In the genomic region with DNA sequence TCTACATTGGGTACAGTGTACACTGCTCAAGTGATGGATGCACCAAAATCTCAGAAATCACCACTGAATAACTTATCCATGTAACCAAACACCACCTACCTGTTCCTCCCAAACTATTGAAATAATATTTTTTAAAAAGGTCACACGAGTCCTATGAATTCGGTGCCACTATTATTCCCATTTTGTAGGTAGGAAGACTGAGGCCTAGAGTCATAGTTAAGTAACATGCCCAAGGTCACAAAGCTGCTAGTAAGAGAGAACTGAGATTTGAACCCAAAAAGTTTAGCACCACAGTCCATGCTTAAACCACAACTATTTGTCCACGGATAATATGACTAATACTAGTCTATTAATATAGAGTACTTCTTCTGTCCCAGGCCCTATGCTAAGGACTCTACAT, we compare ENCODE assay signal across 18 cellular contexts. TPM values are rescaled to one million over a fixed set of nuclear protein-coding genes. Genes with fewer than 3 reads are reported as not detected.
DNase-seq lines count a peak whose midpoint lies in the region; ATAC-seq and TF ChIP-seq lines count a peak whose summit lies in the region.
"Had no signal": no experiment of that assay in that cellular context is flagged by ENCODE, and none has a peak within 500 bp of the region (broad histone marks: within the 10 kb centered on the region; RNA-seq: fewer than 3 reads in every experiment).

No MANE protein-coding gene starts in this region.

- no peaks in the 10 kb centered on the region for H3K27me3 ChIP-seq in GM23248 (replicated peaks; ENCODE audit: insufficient read depth)
- no peaks in the 10 kb centered on the region for H3K27me3 ChIP-seq in gastrocnemius medialis
- H3K27me3 ChIP-seq in H7 (ENCODE audit: control insufficient read depth, insufficient read depth, low read length), result no peaks in the 10 kb centered on the region
- H3K27me3 ChIP-seq: upper lobe of left lung had no signal

- WGBS in GM23248 (ENCODE audit: low coverage in 1 of 2, low lambda C conversion rate in 2 of 2, missing lambda C conversion rate in 2 of 2), 2 experiments, result 97% methylated on average over 3 of the region's 3 CpGs

- H3K4me1 ChIP-seq in GM23248 (ENCODE audit: insufficient read depth) (0 out of 2 replicates have a peak, but pooled peaks cover 2% of the 10 kb centered on the region), gastrocnemius medialis (peaks cover 0 to 15% of the 10 kb centered on the region in 2 donors)
- H3K4me1 ChIP-seq: parathyroid adenoma had no signal

- no peak for ATAC-seq in gastrocnemius medialis
- ATAC-seq: A549 had no signal

- H3K4me3 ChIP-seq in GM23248, result no peak overlapping the region
- no peak overlapping the region for H3K4me3 ChIP-seq in gastrocnemius medialis
- H3K4me3 ChIP-seq in H7 (ENCODE audit: insufficient read depth, low read depth, low read length), result no peak overlapping the region
- H3K4me3 ChIP-seq: A549, upper lobe of left lung had no signal

- H3K79me2 ChIP-seq in GM23248 (ENCODE audit: insufficient read depth), result no peaks in the 10 kb centered on the region
- H3K79me2 ChIP-seq: parathyroid adenoma had no signal

- H3K9me3 Mint-ChIP-seq in activated CD4-positive, alpha-beta T cell treated with anti-CD3 and anti-CD28 coated beads, Interleukin-2, amount 10 ng/mL, durations not matched to agents 24 days and 14 days, result no peaks in the 10 kb centered on the region
- H3K9me3 Mint-ChIP-seq in activated naive CD8-positive, alpha-beta T cell (ENCODE audit: low read depth), result no peaks in the 10 kb centered on the region

- H4K20me1 ChIP-seq in GM23248 (ENCODE audit: insufficient read depth), result no peaks in the 10 kb centered on the region

- intact Hi-C loops in activated CD4-positive, alpha-beta T cell treated with anti-CD3 and anti-CD28 coated beads, Interleukin-2, amount 10 ng/mL, durations not matched to agents 24 days and 14 days (cut with micrococcal nuclease), result loop anchor here (2.0 kb wide), 3 partner anchors 13 to 63 kb away; no protein-coding TSS in a partner anchor
- intact Hi-C loops in gastrocnemius medialis (cut with DNase I; ENCODE audit: low total_unique reads), result no loop called here

- H3K27me3 Mint-ChIP-seq in activated CD4-positive, alpha-beta T cell treated with anti-CD3 and anti-CD28 coated beads, Interleukin-2, amount 10 ng/mL, durations not matched to agents 24 days and 14 days, result no peaks in the 10 kb centered on the region
- H3K27me3 Mint-ChIP-seq in activated naive CD8-positive, alpha-beta T cell, result no peaks in the 10 kb centered on the region

- H3K36me3 Mint-ChIP-seq in activated CD4-positive, alpha-beta T cell treated with anti-CD3 and anti-CD28 coated beads, Interleukin-2, amount 10 ng/mL, durations not matched to agents 24 days and 14 days (ENCODE audit: low read depth), result peaks cover 24% of the 10 kb centered on the region
- H3K36me3 Mint-ChIP-seq in activated naive CD8-positive, alpha-beta T cell, result no peaks in the 10 kb centered on the region

- no peaks in the 10 kb centered on the region for H3K9me2 ChIP-seq in GM23248 (ENCODE audit: insufficient read depth)

- DNase-seq in activated CD4-positive, alpha-beta T cell treated with anti-CD3 and anti-CD28 coated beads, Interleukin-2, amount 10 ng/mL, durations not matched to agents 24 days and 14 days, result no peak
- DNase-seq in activated CD4-positive, alpha-beta T cell treated with anti-CD3 and anti-CD28 coated beads for 48 hours, result no peak
- peak; percentile 11 for DNase-seq in GM23248
- DNase-seq in gastrocnemius medialis, result no peak
- DNase-seq in stimulated activated CD4-positive, alpha-beta T cell treated with anti-CD3 and anti-CD28 coated beads, Interleukin-12 subunit alpha, Interleukin-12 subunit beta, amount 100 ng/mL, for 4 hours, result no peak
- no peak for DNase-seq in H7
- no peak for DNase-seq in amygdala (lab: John Stamatoyannopoulos, UW)
- DNase-seq: activated CD4-positive, CD25-positive, alpha-beta regulatory T cell treated with anti-CD3 and anti-CD28 coated beads, Interleukin-2, amount 50 U/mL, for 72 hours; cortex of kidney; GF-D8; H9; NCI-H187; SHP77 treated with DMSO at 0.1 percent for 48 hours; upper lobe of left lung had no signal

- H3K4me3 Mint-ChIP-seq in activated CD4-positive, alpha-beta T cell treated with anti-CD3 and anti-CD28 coated beads, Interleukin-2, amount 10 ng/mL, durations not matched to agents 24 days and 14 days, result peak overlapping the region; percentile 86
- H3K4me3 Mint-ChIP-seq in activated naive CD8-positive, alpha-beta T cell, result peak overlapping the region; percentile 94
- H3K4me3 Mint-ChIP-seq: H9 had no signal

- no peaks in the 10 kb centered on the region for H3K9me3 ChIP-seq in GM23248 (ENCODE audit: low read depth)
- H3K9me3 ChIP-seq in gastrocnemius medialis, result no peaks in the 10 kb centered on the region
- H3K9me3 ChIP-seq: A549, upper lobe of left lung had no signal

- peaks cover 55% of the 10 kb centered on the region for H3K4me1 Mint-ChIP-seq in activated CD4-positive, alpha-beta T cell treated with anti-CD3 and anti-CD28 coated beads, Interleukin-2, amount 10 ng/mL, durations not matched to agents 24 days and 14 days
- H3K4me1 Mint-ChIP-seq in activated naive CD8-positive, alpha-beta T cell (ENCODE audit: low read depth), result peaks cover 68% of the 10 kb centered on the region

- no peak overlapping the region for H2AFZ ChIP-seq in GM23248
- H2AFZ ChIP-seq: parathyroid adenoma had no signal

- TF ChIP-seq POLR2A in gastrocnemius medialis (IDR thresholded peaks at IDR 0.05), result no peak

- no peak for TF ChIP-seq CTCF in gastrocnemius medialis (IDR thresholded peaks at IDR 0.05 in 4 of 5, conservative IDR thresholded peaks at IDR 0.05 in 1 of 5)

- H3K27ac Mint-ChIP-seq in activated CD4-positive, alpha-beta T cell treated with anti-CD3 and anti-CD28 coated beads, Interleukin-2, amount 10 ng/mL, durations not matched to agents 24 days and 14 days, result peak overlapping the region; percentile 94
- peak overlapping the region; percentile 97 for H3K27ac Mint-ChIP-seq in activated naive CD8-positive, alpha-beta T cell
- H3K27ac Mint-ChIP-seq: H9 had no signal

- no peak overlapping the region for H3K27ac ChIP-seq in GM23248
- peak overlapping the region; percentile 66 to 84 (median 78) for H3K27ac ChIP-seq in gastrocnemius medialis
- H3K27ac ChIP-seq: A549, epithelial cell of prostate, parathyroid adenoma had no signal

- no peaks in the 10 kb centered on the region for H3K36me3 ChIP-seq in GM23248 (ENCODE audit: low read depth)
- no peaks in the 10 kb centered on the region for H3K36me3 ChIP-seq in gastrocnemius medialis
- H3K36me3 ChIP-seq in H7 (replicated peaks; ENCODE audit: control insufficient read depth, insufficient read depth, low read length), result no peaks in the 10 kb centered on the region
- H3K36me3 ChIP-seq: upper lobe of left lung had no signal

- H3F3A ChIP-seq in GM23248 (ENCODE audit: insufficient read depth), result peaks cover 6% of the 10 kb centered on the region; the same call in 1 of the 2 replicates

- in situ Hi-C loops in GM23248 (cut with MboI) (no loop called here), gastrocnemius medialis (cut with MboI; ENCODE audit: low sequenced_read_pairs in 4 of 4) (no loop called here)

- no peak overlapping the region for H3K4me2 ChIP-seq in GM23248 (ENCODE audit: unreplicated experiment)
- H3K4me2 ChIP-seq: A549 had no signal

- H3K9ac ChIP-seq in GM23248, result no peak overlapping the region
- H3K9ac ChIP-seq: parathyroid adenoma had no signal

RNA-seq across cellular contexts. Expression of a gene that starts 2.7 kb away (rescaled TPM):
- total RNA-seq in activated CD4-positive, alpha-beta T cell treated with anti-CD3 and anti-CD28 coated beads, Interleukin-2, amount 10 ng/mL, durations not matched to agents 24 days and 14 days, result 37.4 and 38.0 TPM in 2 replicates
- 5.9 and 7.7 TPM in 2 replicates for total RNA-seq in GM23248 (2014; rRNA removed; shearing (Covaris generic))
- polyA plus RNA-seq in GM23248 (2016; fragmentation: Nextera tagmentation; extraction: Ambion mirVana), result 3.6 and 4.3 TPM in 2 replicates
- total RNA-seq in gastrocnemius medialis, result 10 to 100 TPM; 15.0 to 29.9 (median 24.5) TPM
- total RNA-seq in H7 (2014; rRNA removed; shearing (Covaris generic)), result 12.4 and 17.3 TPM in 2 replicates
